Comparison of ENCODE assay signal across 8 cellular contexts in the genomic region with DNA sequence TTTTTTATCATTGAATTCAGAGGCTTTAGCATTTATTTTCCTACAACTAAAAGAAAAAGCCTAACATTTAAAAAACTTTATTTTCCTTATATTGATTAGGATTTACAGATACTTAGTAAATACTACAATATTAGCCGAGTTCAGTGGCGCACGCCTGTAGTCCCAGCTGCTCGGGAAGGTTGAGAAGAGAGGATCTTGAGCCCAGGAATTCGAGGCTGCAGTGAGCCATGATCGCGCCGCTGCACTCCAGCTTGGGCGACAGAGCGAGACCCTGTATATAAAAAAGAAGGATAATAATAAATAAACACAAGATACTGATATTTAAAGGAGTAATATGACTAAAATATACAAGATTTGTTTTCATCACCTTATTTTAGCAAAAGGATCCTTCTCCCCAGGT. TPM values are rescaled to one million over a fixed set of nuclear protein-coding genes. Genes with fewer than 3 reads are reported as not detected.
DNase-seq lines count a peak whose midpoint lies in the region; ATAC-seq and TF ChIP-seq lines count a peak whose summit lies in the region.

No MANE protein-coding gene starts in this region.

- no peak overlapping the region for H3K4me2 ChIP-seq in mesendoderm (ENCODE audit: low read length)

- H3K27ac ChIP-seq in 22Rv1, result peak overlapping the region; percentile 67
- H3K27ac ChIP-seq in brain microvascular endothelial cell, result peak overlapping the region; percentile 45
- no peak overlapping the region for H3K27ac ChIP-seq in mesendoderm (ENCODE audit: low read depth, low read length)

- no peaks in the 10 kb centered on the region for H3K27me3 ChIP-seq in brain microvascular endothelial cell (replicated peaks)
- H3K27me3 ChIP-seq in mesendoderm (ENCODE audit: insufficient read depth, low read length, poor library complexity), result no peaks in the 10 kb centered on the region

- no peak overlapping the region for H2BK5ac ChIP-seq in mesendoderm (ENCODE audit: low read length)

- no peaks in the 10 kb centered on the region for H3K79me1 ChIP-seq in mesendoderm (ENCODE audit: low read length)

- no peaks in the 10 kb centered on the region for H3K36me3 ChIP-seq in brain microvascular endothelial cell (replicated peaks)
- H3K36me3 ChIP-seq in mesendoderm (ENCODE audit: control insufficient read depth, insufficient read depth, low read length), result no peaks in the 10 kb centered on the region

- H3K4me3 ChIP-seq in HFF-Myc (replicated peaks; ENCODE audit: low read depth, low read length), result peak overlapping the region; percentile 75
- H3K4me3 ChIP-seq in brain microvascular endothelial cell (ENCODE audit: low read depth, low read length), result peak overlapping the region; percentile 40
- no peak overlapping the region for H3K4me3 ChIP-seq in mesendoderm (ENCODE audit: low read length)

- no peak overlapping the region for H4K5ac ChIP-seq in mesendoderm (ENCODE audit: low read length)

- H3K23ac ChIP-seq in mesendoderm (ENCODE audit: low read length), result no peak overlapping the region

- peak overlapping the region; percentile 86 for H4K8ac ChIP-seq in mesendoderm (ENCODE audit: low read depth, low read length)

- in situ Hi-C loops in brain microvascular endothelial cell (cut with HindIII; ENCODE audit: low pct_ligation_motif_present, low sequenced_read_pairs), result no loop called here

- TF ChIP-seq CTCF in 22Rv1 (IDR thresholded peaks at IDR 0.05), result no peak
- no peak for TF ChIP-seq CTCF in HFF-Myc (IDR thresholded peaks at IDR 0.05; ENCODE audit: low read depth, low read length, missing control alignments)
- TF ChIP-seq CTCF in brain microvascular endothelial cell (IDR thresholded peaks at IDR 0.05; ENCODE audit: low read depth, low read length, missing control alignments), result no peak

- H3K18ac ChIP-seq in mesendoderm (ENCODE audit: low read length), result no peak overlapping the region

- ATAC-seq in GM21381 (IDR thresholded peaks at IDR 0.05; ENCODE audit: unreplicated experiment) (no peak), HG02571 (IDR thresholded peaks at IDR 0.05; ENCODE audit: unreplicated experiment) (no peak), GM19467 (IDR thresholded peaks at IDR 0.05; ENCODE audit: unreplicated experiment) (no peak)

- no peak overlapping the region for H3K4ac ChIP-seq in mesendoderm (ENCODE audit: low read depth, low read length)

- peak overlapping the region; percentile 53 for H3K9ac ChIP-seq in mesendoderm (ENCODE audit: low read length)

- no peak overlapping the region for H2BK15ac ChIP-seq in mesendoderm (replicated peaks; ENCODE audit: low read depth)

- DNase-seq in HFF-Myc (ENCODE audit: extremely low read depth, low read depth), result no peak
- DNase-seq in brain microvascular endothelial cell, result no peak
- peak; percentile 0 for DNase-seq in mesendoderm
- no peak for DNase-seq in mesenteric fat pad (ENCODE audit: low spot score)

- no peaks in the 10 kb centered on the region for H3K4me1 ChIP-seq in mesendoderm (ENCODE audit: control insufficient read depth, low read depth, low read length)

- H2AK5ac ChIP-seq in mesendoderm (ENCODE audit: low read length), result no peak overlapping the region

- H3K79me2 ChIP-seq in mesendoderm (ENCODE audit: control insufficient read depth, insufficient read depth, low read length), result peaks cover 8% of the 10 kb centered on the region

- no CpG with 5 or more reads among the region's 10 CpGs for WGBS in mesendoderm (ENCODE audit: extremely low coverage, insufficient coverage, low lambda C conversion rate)

- no peak overlapping the region for H2BK120ac ChIP-seq in mesendoderm (ENCODE audit: low read depth, low read length)

- peak overlapping the region; percentile 49 for H3K56ac ChIP-seq in mesendoderm (ENCODE audit: low read length)

RNA-seq across cellular contexts. Expression of a gene that starts 0.7 kb away (rescaled TPM):
- 34.5 TPM for polyA plus RNA-seq in mesendoderm (2013, experiment 1 of 2)
- polyA plus RNA-seq in mesendoderm (2013, experiment 2 of 2), result 35.1 TPM
- 4.8 TPM for total RNA-seq in mesenteric fat pad

RNA-seq across cellular contexts. Expression of a gene that starts 18.1 kb away (rescaled TPM):
- polyA plus RNA-seq in mesendoderm (2013, experiment 1 of 2), result 11.9 TPM
- polyA plus RNA-seq in mesendoderm (2013, experiment 2 of 2), result 11.3 TPM
- 10.1 TPM for total RNA-seq in mesenteric fat pad

RNA-seq across cellular contexts. Expression of a gene that starts 18.2 kb away (rescaled TPM):
- polyA plus RNA-seq in mesendoderm (2013, experiment 1 of 2), result 126 TPM
- 126 TPM for polyA plus RNA-seq in mesendoderm (2013, experiment 2 of 2)
- 88.8 TPM for total RNA-seq in mesenteric fat pad

RNA-seq across cellular contexts. Expression of a gene that starts 42.2 kb away (rescaled TPM):
- polyA plus RNA-seq in mesendoderm (2013, experiment 1 of 2), result 0.10 TPM
- not detected for polyA plus RNA-seq in mesendoderm (2013, experiment 2 of 2)
- total RNA-seq in mesenteric fat pad, result not detected
